Comparison of ENCODE assay signal across 20 cellular contexts in the genomic region with DNA sequence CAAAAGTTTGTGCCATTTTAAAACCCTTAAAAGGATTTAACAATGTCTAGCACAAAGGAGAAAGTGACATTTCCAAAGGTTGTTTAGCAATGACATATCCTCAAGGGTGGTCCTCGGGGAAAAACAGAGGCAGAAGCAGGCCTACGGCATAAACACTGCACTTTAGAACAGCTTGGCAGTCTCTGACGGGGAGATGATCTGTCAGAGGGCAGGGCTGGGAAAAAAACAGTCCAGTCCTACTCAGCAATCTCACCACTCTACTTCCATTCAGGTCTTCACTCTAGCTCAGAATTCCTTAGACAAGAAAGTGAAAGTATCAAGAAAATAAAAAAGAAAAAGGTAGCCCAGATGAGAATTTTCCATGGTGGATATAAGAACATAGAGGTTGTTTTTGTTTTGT. TPM values are rescaled to one million over a fixed set of nuclear protein-coding genes. Genes with fewer than 3 reads are reported as not detected.
A peak's percentile ranks its signal among the peaks of the same experiment; 100 is the strongest.
DNase-seq lines count a peak whose midpoint lies in the region; TF ChIP-seq lines count a peak whose summit lies in the region.
"Had no signal": no experiment of that assay in that cellular context is flagged by ENCODE, and none has a peak within 500 bp of the region (broad histone marks: within the 10 kb centered on the region; RNA-seq: fewer than 3 reads in every experiment).

No MANE protein-coding gene starts in this region.

- H3K27me3 ChIP-seq in GM23248 (replicated peaks; ENCODE audit: insufficient read depth) = no peaks in the 10 kb centered on the region
- no peaks in the 10 kb centered on the region for H3K27me3 ChIP-seq in adipocyte (replicated peaks; ENCODE audit: control insufficient read depth, insufficient read depth, low read length)
- no peaks in the 10 kb centered on the region for H3K27me3 ChIP-seq in osteoblast (ENCODE audit: insufficient read depth, low read length)
- no peaks in the 10 kb centered on the region for H3K27me3 ChIP-seq in A673 (replicated peaks; ENCODE audit: insufficient read depth, low read depth, low read length, poor library complexity)

- no peak overlapping the region for H2AFZ ChIP-seq in GM23248
- H2AFZ ChIP-seq in osteoblast (ENCODE audit: low read length) = peak overlapping the region; percentile 23
- no peak overlapping the region for H2AFZ ChIP-seq in OCI-LY7 (ENCODE audit: low read length)

- H3K4me1 ChIP-seq in GM23248 (ENCODE audit: insufficient read depth) = peaks cover 22% of the 10 kb centered on the region; the same call in 1 of the 2 replicates
- peaks cover 32% of the 10 kb centered on the region for H3K4me1 ChIP-seq in adipocyte (ENCODE audit: control insufficient read depth, insufficient read depth, low read length)
- H3K4me1 ChIP-seq in osteoblast (ENCODE audit: insufficient read depth, low read length) = peaks cover 17% of the 10 kb centered on the region
- no peaks in the 10 kb centered on the region for H3K4me1 ChIP-seq in A673 (ENCODE audit: insufficient read depth, low read length, poor library complexity, severe bottlenecking)
- peaks cover 9% of the 10 kb centered on the region for H3K4me1 ChIP-seq in OCI-LY7 (ENCODE audit: insufficient read depth, low read length, poor library complexity, severe bottlenecking)

- POLR2A ChIA-PET in A673 (lab: Charles Lee; ENCODE audit: low non-redundant PET) = interaction anchor here (0.6 kb wide), 1 partner anchor 33 kb away, joined by 9 read pairs; no protein-coding TSS in a partner anchor
- POLR2A ChIA-PET in OCI-LY7 (lab: Charles Lee) = interaction anchor here (0.7 kb wide), 1 partner anchor 183 kb away, joined by 4 read pairs; no protein-coding TSS in a partner anchor

- DNase-seq in GM23248 (peak; percentile 20), adipocyte (ENCODE audit: low read depth) (no peak), fibroblast of mammary gland (ENCODE audit: low read depth) (peak; percentile 54), osteoblast (ENCODE audit: insufficient read length, low spot score, missing footprints) (peak; percentile 69), A673 (ENCODE audit: low spot score) (no peak), OCI-LY7 (ENCODE audit: low spot score) (no peak)
- DNase-seq in activated T-cell treated with anti-CD3 and anti-CD28 coated beads, Interleukin-2, amount 50 U/mL, for 48 hours = no peak
- DNase-seq: CD4-positive, CD25-positive, alpha-beta regulatory T cell; DMS79; H9; NCI-H1417; NCI-H187 treated with DMSO at 0.1 percent for 48 hours; NCI-H2171; NCI-H446 treated with DMSO at 0.1 percent for 48 hours; NK-92 treated with Interleukin-12 subunit alpha and Interleukin-12 subunit beta, amount 100 ng/mL, for 24 hours; OCI-M1; SHP77 treated with DMSO at 0.1 percent for 48 hours had no signal

- no peaks in the 10 kb centered on the region for H3K36me3 ChIP-seq in GM23248 (ENCODE audit: low read depth)
- peaks cover 14% of the 10 kb centered on the region for H3K36me3 ChIP-seq in adipocyte (ENCODE audit: control insufficient read depth, insufficient read depth, low read length, severe bottlenecking)
- H3K36me3 ChIP-seq in osteoblast (ENCODE audit: insufficient read depth, low read length) = peaks cover 6% of the 10 kb centered on the region
- H3K36me3 ChIP-seq in A673 (ENCODE audit: insufficient read depth, low read length, poor library complexity, severe bottlenecking) = peaks cover 19% of the 10 kb centered on the region
- H3K36me3 ChIP-seq in OCI-LY7 (ENCODE audit: insufficient read depth, low read length) = peaks cover 45% of the 10 kb centered on the region

- BruUV-seq in A673 (replicated peaks; lab: Mats Ljungman, UMichigan) (no TSS peak), OCI-LY7 (replicated peaks; lab: Mats Ljungman, UMichigan) (no TSS peak)

- H3K9me3 ChIP-seq in GM23248 (ENCODE audit: low read depth) = no peaks in the 10 kb centered on the region
- H3K9me3 ChIP-seq in adipocyte (ENCODE audit: control insufficient read depth, low read length) = no peaks in the 10 kb centered on the region
- peaks cover 1% of the 10 kb centered on the region for H3K9me3 ChIP-seq in osteoblast (ENCODE audit: low read depth, low read length)
- peaks cover 17% of the 10 kb centered on the region for H3K9me3 ChIP-seq in A673 (ENCODE audit: low read depth, low read length, poor library complexity, severe bottlenecking)
- peaks cover 18% of the 10 kb centered on the region; the same call in 1 of the 2 replicates for H3K9me3 ChIP-seq in OCI-LY7 (ENCODE audit: low read length)

- 60 to 68% methylated on average over 3 of the region's 3 CpGs for WGBS in GM23248 (ENCODE audit: low coverage in 1 of 2, low lambda C conversion rate in 2 of 2, missing lambda C conversion rate in 2 of 2), 2 experiments

- TF ChIP-seq CTCF in fibroblast of mammary gland (conservative IDR thresholded peaks at IDR 0.05; ENCODE audit: control insufficient read depth, insufficient read depth, low read depth, low read length) (no peak), osteoblast (IDR thresholded peaks at IDR 0.05; ENCODE audit: extremely low read depth, low read depth, low read length) (no peak), A673 (conservative IDR thresholded peaks at IDR 0.05; ENCODE audit: low read depth, low read length) (no peak), OCI-LY7 (conservative IDR thresholded peaks at IDR 0.05; ENCODE audit: low read length) (no peak)

- H4K20me1 ChIP-seq in GM23248 (ENCODE audit: insufficient read depth) = no peaks in the 10 kb centered on the region
- H4K20me1 ChIP-seq in osteoblast (ENCODE audit: insufficient read depth, low read length) = no peaks in the 10 kb centered on the region
- H4K20me1 ChIP-seq in OCI-LY7 (ENCODE audit: insufficient read depth, low read length) = no peaks in the 10 kb centered on the region

- H3K9ac ChIP-seq in GM23248 (no peak overlapping the region), adipocyte (ENCODE audit: low read length) (peak overlapping the region; percentile 18)

- peaks cover 20% of the 10 kb centered on the region for H3F3A ChIP-seq in GM23248 (ENCODE audit: insufficient read depth)

- CTCF ChIA-PET in A673 (lab: Charles Lee) = no interaction called here
- CTCF ChIA-PET in OCI-LY7 (lab: Charles Lee; ENCODE audit: unreplicated experiment) = no interaction called here

- H3K4me2 ChIP-seq in GM23248 (ENCODE audit: unreplicated experiment) (no peak overlapping the region), osteoblast (ENCODE audit: insufficient read depth, low read length) (no peak overlapping the region), OCI-LY7 (ENCODE audit: low read length) (no peak overlapping the region)

- no peak overlapping the region for H3K27ac ChIP-seq in GM23248
- peak overlapping the region; percentile 5 for H3K27ac ChIP-seq in osteoblast (ENCODE audit: low read depth, low read length)
- no peak overlapping the region for H3K27ac ChIP-seq in A673 (ENCODE audit: low read depth, low read length, poor library complexity, severe bottlenecking)
- H3K27ac ChIP-seq in OCI-LY7 (ENCODE audit: low read depth, low read length, poor library complexity, severe bottlenecking) = no peak overlapping the region

- no peaks in the 10 kb centered on the region for H3K9me2 ChIP-seq in GM23248 (ENCODE audit: insufficient read depth)
- H3K9me2 ChIP-seq in OCI-LY7 (ENCODE audit: insufficient read depth, low read length) = no peaks in the 10 kb centered on the region

- in situ Hi-C loops in GM23248 (cut with MboI) = no loop called here

- H3K79me2 ChIP-seq in GM23248 (ENCODE audit: insufficient read depth) (no peaks in the 10 kb centered on the region), osteoblast (ENCODE audit: insufficient read depth, low read length) (peaks cover 61% of the 10 kb centered on the region), OCI-LY7 (ENCODE audit: insufficient read depth, low read depth, low read length) (peaks cover 4% of the 10 kb centered on the region; the same call in 1 of the 2 replicates)

- H3K4me3 ChIP-seq in GM23248 = no peak overlapping the region
- H3K4me3 ChIP-seq in adipocyte (ENCODE audit: low read length) = no peak overlapping the region
- H3K4me3 ChIP-seq in fibroblast of mammary gland (ENCODE audit: control insufficient read depth, low read depth, low read length) = no peak overlapping the region
- H3K4me3 ChIP-seq in osteoblast (ENCODE audit: insufficient read depth, low read length) = no peak overlapping the region
- no peak overlapping the region for H3K4me3 ChIP-seq in A673 (ENCODE audit: low read depth, low read length, poor library complexity, severe bottlenecking)
- no peak overlapping the region for H3K4me3 ChIP-seq in OCI-LY7 (ENCODE audit: low read depth, low read length, poor library complexity, severe bottlenecking)

- intact Hi-C loops in A673 (cut with micrococcal nuclease; ENCODE audit: unreplicated experiment) = no loop called here
- intact Hi-C loops in OCI-LY7 (cut with micrococcal nuclease; ENCODE audit: unreplicated experiment) = no loop called here

RNA-seq across cellular contexts. Expression of gene CRYZ, which starts 4.1 kb away (rescaled TPM):
- 23.5 and 28.3 TPM in 2 replicates for total RNA-seq in GM23248 (2014; rRNA removed; shearing (Covaris generic))
- 26.1 and 26.9 TPM in 2 replicates for polyA plus RNA-seq in GM23248 (2016; fragmentation: Nextera tagmentation; extraction: Ambion mirVana)
- 33.9 and 35.1 TPM in 2 replicates for total RNA-seq in osteoblast
- total RNA-seq in A673 (2021) = 45.6 and 46.3 TPM in 2 replicates
- total RNA-seq in OCI-LY7 (2014; rRNA removed; shearing (Covaris generic)) = 20.6 and 27.8 TPM in 2 replicates
- total RNA-seq in OCI-LY7 (2022) = 36.7 and 39.0 TPM in 2 replicates

RNA-seq across cellular contexts. Expression of gene TYW3, which starts 4.2 kb away (rescaled TPM):
- 13.9 and 16.0 TPM in 2 replicates for total RNA-seq in GM23248 (2014; rRNA removed; shearing (Covaris generic))
- 15.4 and 16.0 TPM in 2 replicates for polyA plus RNA-seq in GM23248 (2016; fragmentation: Nextera tagmentation; extraction: Ambion mirVana)
- total RNA-seq in osteoblast = 17.4 TPM in 2 replicates
- total RNA-seq in A673 (2021) = 29.7 and 33.9 TPM in 2 replicates
- total RNA-seq in OCI-LY7 (2014; rRNA removed; shearing (Covaris generic)) = 8.3 and 11.0 TPM in 2 replicates
- total RNA-seq in OCI-LY7 (2022) = 25.3 and 29.1 TPM in 2 replicates

RNA-seq across cellular contexts. Expression of gene ERICH3, which starts 55.1 kb away (rescaled TPM):
- total RNA-seq in GM23248 (2014; rRNA removed; shearing (Covaris generic)) = not detected in 2 replicates
- polyA plus RNA-seq in GM23248 (2016; fragmentation: Nextera tagmentation; extraction: Ambion mirVana) = not detected in 2 replicates
- total RNA-seq in osteoblast (not detected in 2 replicates), A673 (2021) (not detected in 2 replicates), OCI-LY7 (2022) (not detected in 2 replicates)
- total RNA-seq in OCI-LY7 (2014; rRNA removed; shearing (Covaris generic)) = not detected in 2 replicates
- total RNA-seq: CD4-positive, CD25-positive, alpha-beta regulatory T cell; H9; HT-29; LHCN-M2 had no signal
- polyA plus RNA-seq: CD4-positive, CD25-positive, alpha-beta regulatory T cell; IgD-negative memory B cell had no signal

Comparison
In these comparisons a context has a peak if more than half of its experiments do, and no peak if none do; other contexts are left out.
1. DNase-seq: peak in GM23248 (single experiment), fibroblast of mammary gland (single experiment) and osteoblast (single experiment); none in adipocyte (single experiment), A673 (single experiment), OCI-LY7 (single experiment) and activated T-cell treated with anti-CD3 and anti-CD28 coated beads, Interleukin-2, amount 50 U/mL, for 48 hours (0 of 2).